ENCODE assay signal across 2 cellular contexts in the genomic region with DNA sequence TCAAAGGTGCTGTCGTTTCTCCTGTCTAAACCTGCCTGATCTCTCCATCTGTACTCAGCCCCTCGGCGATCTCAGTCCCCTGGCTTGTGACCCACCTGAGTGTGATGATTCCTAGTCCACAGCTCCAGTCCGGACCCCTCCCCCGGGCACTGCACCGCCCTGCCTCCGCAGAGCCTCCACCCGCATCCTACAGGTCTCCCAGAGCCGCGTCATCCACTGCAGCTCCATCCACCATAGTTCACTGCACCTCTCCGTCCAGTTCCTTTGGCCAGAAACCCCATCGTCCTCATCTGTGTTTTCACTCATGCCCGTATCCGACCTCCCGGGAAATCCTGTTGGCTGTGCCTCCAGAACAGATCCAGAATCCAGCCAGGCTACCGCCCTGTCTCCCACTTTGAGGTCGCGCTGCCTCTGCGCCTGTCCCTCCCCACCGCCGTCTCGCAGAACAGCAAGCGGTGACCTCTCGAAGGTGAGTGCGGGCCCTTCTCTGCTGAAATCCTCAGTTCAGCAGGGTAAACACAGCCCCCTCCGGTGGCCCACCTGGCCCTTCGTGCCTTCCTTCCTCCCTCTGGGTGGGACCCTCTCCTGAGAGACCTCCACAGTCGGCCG.
TF ChIP-seq lines count a peak whose summit lies in the region.

No MANE protein-coding gene starts in this region.

TF ChIP-seq in GM23338, 12 proteins besides CTCF, POLR2A, EP300 and RAD21:
- no peak for TF ChIP-seq EZH2 (IDR thresholded peaks at IDR 0.05; ENCODE audit: low read depth, unreplicated experiment)
- TF ChIP-seq, protein P1, sequence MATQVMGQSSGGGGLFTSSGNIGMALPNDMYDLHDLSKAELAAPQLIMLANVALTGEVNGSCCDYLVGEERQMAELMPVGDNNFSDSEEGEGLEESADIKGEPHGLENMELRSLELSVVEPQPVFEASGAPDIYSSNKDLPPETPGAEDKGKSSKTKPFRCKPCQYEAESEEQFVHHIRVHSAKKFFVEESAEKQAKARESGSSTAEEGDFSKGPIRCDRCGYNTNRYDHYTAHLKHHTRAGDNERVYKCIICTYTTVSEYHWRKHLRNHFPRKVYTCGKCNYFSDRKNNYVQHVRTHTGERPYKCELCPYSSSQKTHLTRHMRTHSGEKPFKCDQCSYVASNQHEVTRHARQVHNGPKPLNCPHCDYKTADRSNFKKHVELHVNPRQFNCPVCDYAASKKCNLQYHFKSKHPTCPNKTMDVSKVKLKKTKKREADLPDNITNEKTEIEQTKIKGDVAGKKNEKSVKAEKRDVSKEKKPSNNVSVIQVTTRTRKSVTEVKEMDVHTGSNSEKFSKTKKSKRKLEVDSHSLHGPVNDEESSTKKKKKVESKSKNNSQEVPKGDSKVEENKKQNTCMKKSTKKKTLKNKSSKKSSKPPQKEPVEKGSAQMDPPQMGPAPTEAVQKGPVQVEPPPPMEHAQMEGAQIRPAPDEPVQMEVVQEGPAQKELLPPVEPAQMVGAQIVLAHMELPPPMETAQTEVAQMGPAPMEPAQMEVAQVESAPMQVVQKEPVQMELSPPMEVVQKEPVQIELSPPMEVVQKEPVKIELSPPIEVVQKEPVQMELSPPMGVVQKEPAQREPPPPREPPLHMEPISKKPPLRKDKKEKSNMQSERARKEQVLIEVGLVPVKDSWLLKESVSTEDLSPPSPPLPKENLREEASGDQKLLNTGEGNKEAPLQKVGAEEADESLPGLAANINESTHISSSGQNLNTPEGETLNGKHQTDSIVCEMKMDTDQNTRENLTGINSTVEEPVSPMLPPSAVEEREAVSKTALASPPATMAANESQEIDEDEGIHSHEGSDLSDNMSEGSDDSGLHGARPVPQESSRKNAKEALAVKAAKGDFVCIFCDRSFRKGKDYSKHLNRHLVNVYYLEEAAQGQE (IDR thresholded peaks at IDR 0.05; ENCODE audit: unreplicated experiment) = no peak
- no peak for TF ChIP-seq JUNB (IDR thresholded peaks at IDR 0.05; ENCODE audit: unreplicated experiment)
- TF ChIP-seq, protein P2, sequence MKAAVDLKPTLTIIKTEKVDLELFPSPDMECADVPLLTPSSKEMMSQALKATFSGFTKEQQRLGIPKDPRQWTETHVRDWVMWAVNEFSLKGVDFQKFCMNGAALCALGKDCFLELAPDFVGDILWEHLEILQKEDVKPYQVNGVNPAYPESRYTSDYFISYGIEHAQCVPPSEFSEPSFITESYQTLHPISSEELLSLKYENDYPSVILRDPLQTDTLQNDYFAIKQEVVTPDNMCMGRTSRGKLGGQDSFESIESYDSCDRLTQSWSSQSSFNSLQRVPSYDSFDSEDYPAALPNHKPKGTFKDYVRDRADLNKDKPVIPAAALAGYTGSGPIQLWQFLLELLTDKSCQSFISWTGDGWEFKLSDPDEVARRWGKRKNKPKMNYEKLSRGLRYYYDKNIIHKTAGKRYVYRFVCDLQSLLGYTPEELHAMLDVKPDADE (IDR thresholded peaks at IDR 0.05) = no peak
- no peak for TF ChIP-seq EZH2phosphoT487 (IDR thresholded peaks at IDR 0.05; ENCODE audit: unreplicated experiment)
- no peak for TF ChIP-seq CREB1 (CRISPR knock-in tag; IDR thresholded peaks at IDR 0.05; ENCODE audit: low read depth)
- TF ChIP-seq ZNF462 (CRISPR knock-in tag; IDR thresholded peaks at IDR 0.05) = no peak
- no peak for TF ChIP-seq POLR2AphosphoS5 (IDR thresholded peaks at IDR 0.05; ENCODE audit: low read depth)

TF ChIP-seq in HepG2, 621 proteins besides CTCF, POLR2A, EP300 and RAD21:
- TF ChIP-seq SNAPC2 (CRISPR knock-in tag; IDR thresholded peaks at IDR 0.05) (no peak), ZNF280D (CRISPR knock-in tag; IDR thresholded peaks at IDR 0.05) (0 out of 2 replicates have a peak, but pooled peaks have one; percentile 4), NFKB2 (CRISPR knock-in tag; IDR thresholded peaks at IDR 0.05; ENCODE audit: borderline replicate concordance) (0 out of 2 replicates have a peak, but pooled peaks have one; percentile 4), ZBTB38 (CRISPR knock-in tag; IDR thresholded peaks at IDR 0.05) (peak; percentile 63; the same call in 1 of the 2 replicates)
